6 cellular contexts compared by ENCODE assay signal in genomic region chr12:64296301-64296700, GRCh38.
"Had no signal": no experiment of that assay in that cellular context is flagged by ENCODE, and none has a peak within 500 bp of the region (broad histone marks: within the 10 kb centered on the region; RNA-seq: fewer than 3 reads in every experiment).

No MANE protein-coding gene starts in this region.

- H3K36me3 Mint-ChIP-seq: IgD-negative memory B cell had no signal

- H3K4me3 ChIP-seq: K562 had no signal

- H3K27ac Mint-ChIP-seq: IgD-negative memory B cell had no signal

- H3K27ac ChIP-seq: HL-60 had no signal

- H3K4me3 Mint-ChIP-seq: IgD-negative memory B cell had no signal

- DNase-seq: IMR-90, KBM-7, KG1 had no signal
